In the genomic region with DNA sequence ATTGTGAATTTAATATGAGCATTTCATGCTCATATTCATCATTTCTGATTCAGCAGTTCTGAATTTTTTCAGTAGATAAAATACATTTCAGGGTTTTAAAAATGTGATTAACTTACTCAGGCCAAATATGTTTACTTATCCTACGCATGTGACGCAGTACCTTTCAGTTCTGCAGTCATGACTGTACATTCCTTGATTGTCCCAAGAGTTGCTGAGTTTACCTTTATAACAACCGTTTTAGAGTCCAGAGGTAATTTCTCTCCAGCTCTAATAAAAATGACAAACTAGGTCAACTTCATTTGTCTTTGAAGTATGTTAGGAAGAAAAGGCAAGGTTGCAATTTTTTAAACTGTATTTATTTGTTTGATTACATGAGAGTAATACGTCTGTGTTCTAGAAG, we compare ENCODE assay signal across 7 cellular contexts.
"Had no signal": no experiment of that assay in that cellular context is flagged by ENCODE, and none has a peak within 500 bp of the region (broad histone marks: within the 10 kb centered on the region; RNA-seq: fewer than 3 reads in every experiment).

No MANE protein-coding gene starts in this region.

- H3K4me1 ChIP-seq: HAP-1 had no signal

- H3K27ac ChIP-seq: GM23248, HL-60 had no signal

- H3K9ac ChIP-seq: GM23248 had no signal

- DNase-seq: GM23248, GOT3, H7, IMR-90, KBM-7 had no signal

- H2AFZ ChIP-seq: GM23248 had no signal

- H3K36me3 ChIP-seq: HAP-1 had no signal

- H3K4me3 ChIP-seq: GM23248, HAP-1 had no signal

- H3K9me3 ChIP-seq: HAP-1 had no signal
